In the genomic region with DNA sequence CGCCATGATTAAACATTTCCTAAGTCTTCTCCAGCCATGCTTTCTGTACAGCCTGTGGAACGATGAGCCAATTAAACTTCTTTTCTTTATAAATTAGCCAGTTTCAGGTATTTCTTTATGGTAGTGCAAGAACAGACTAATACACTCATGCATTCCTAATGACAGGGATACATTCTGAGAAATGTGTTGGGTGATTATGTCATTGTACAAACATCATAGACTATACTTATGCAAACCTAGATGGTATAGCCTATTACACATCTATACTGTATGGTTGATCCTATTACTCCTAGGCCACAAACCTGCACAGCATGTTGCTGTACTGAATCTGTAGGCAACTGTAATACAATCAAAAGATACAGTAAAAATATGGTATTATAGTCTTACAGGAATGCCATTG, we compare ENCODE assay signal across 30 cellular contexts.
"Had no signal": no experiment of that assay in that cellular context is flagged by ENCODE, and none has a peak within 500 bp of the region (broad histone marks: within the 10 kb centered on the region; RNA-seq: fewer than 3 reads in every experiment).

No MANE protein-coding gene starts in this region.

- H3K27me3 Mint-ChIP-seq: activated CD8-positive, alpha-beta T cell treated with anti-CD3 and anti-CD28 coated beads for 36 hours; activated naive CD4-positive, alpha-beta T cell treated with anti-CD3 and anti-CD28 coated beads, Interleukin-2, amount 10 ng/mL, durations not matched to agents 7 days and 5 days; activated naive CD8-positive, alpha-beta T cell treated with anti-CD3 and anti-CD28 coated beads for 36 hours; activated naive CD8-positive, alpha-beta T cell treated with anti-CD3 and anti-CD28 coated beads, Interleukin-2, amount 50 U/mL, for 24 hours had no signal

- ATAC-seq: activated CD8-positive, alpha-beta T cell treated with anti-CD3 and anti-CD28 coated beads for 36 hours; activated naive CD8-positive, alpha-beta T cell treated with anti-CD3 and anti-CD28 coated beads, Interleukin-2, amount 50 U/mL, for 24 hours; body of pancreas; gastroesophageal sphincter; heart right ventricle had no signal

- H3K27ac ChIP-seq: adrenal gland, body of pancreas, cardiac muscle cell, colonic mucosa, esophagus muscularis mucosa, gastroesophageal sphincter, heart right ventricle, hepatocyte had no signal

- H3K4me1 Mint-ChIP-seq: activated naive CD4-positive, alpha-beta T cell treated with anti-CD3 and anti-CD28 coated beads, Interleukin-2, amount 10 ng/mL, durations not matched to agents 7 days and 5 days; activated naive CD8-positive, alpha-beta T cell treated with anti-CD3 and anti-CD28 coated beads for 36 hours; activated naive CD8-positive, alpha-beta T cell treated with anti-CD3 and anti-CD28 coated beads, Interleukin-2, amount 50 U/mL, for 24 hours had no signal

- DNase-seq: activated CD4-positive, alpha-beta T cell treated with anti-CD3 and anti-CD28 coated beads for 48 hours; activated CD4-positive, alpha-beta T cell treated with anti-CD3 and anti-CD28 coated beads, Interleukin-2, amount 50 U/mL, for 1 hour; activated CD4-positive, alpha-beta T cell treated with anti-CD3 and anti-CD28 coated beads, Interleukin-2, amount 50 U/mL, for 48 hours; activated CD4-positive, CD25-positive, alpha-beta regulatory T cell; activated CD4-positive, CD25-positive, alpha-beta regulatory T cell treated with anti-CD3 and anti-CD28 coated beads, Interleukin-2, amount 50 U/mL, for 72 hours; activated CD8-positive, alpha-beta memory T cell treated with anti-CD3 and anti-CD28 coated beads for 24 hours; activated CD8-positive, alpha-beta T cell treated with anti-CD3 and anti-CD28 coated beads for 36 hours; activated gamma-delta T cell; activated naive CD4-positive, alpha-beta T cell; activated naive CD4-positive, alpha-beta T cell treated with anti-CD3 and anti-CD28 coated beads, Interleukin-2, amount 10 ng/mL, durations not matched to agents 7 days and 5 days; activated naive CD8-positive, alpha-beta T cell treated with anti-CD3 and anti-CD28 coated beads for 36 hours; activated naive CD8-positive, alpha-beta T cell treated with anti-CD3 and anti-CD28 coated beads, Interleukin-2, amount 50 U/mL, for 24 hours; activated T-cell treated with anti-CD3 and anti-CD28 coated beads, Interleukin-2, amount 50 U/mL, for 48 hours; adrenal gland; amygdala; aorta; body of pancreas; central memory CD4-positive, alpha-beta T cell; cerebellar nuclear complex; colonic mucosa; effector CD8-positive, alpha-beta T cell; erythroblast; foreskin melanocyte; heart right ventricle; T-helper 2 cell had no signal

- H3K4me3 Mint-ChIP-seq: activated CD8-positive, alpha-beta T cell treated with anti-CD3 and anti-CD28 coated beads for 36 hours; activated naive CD4-positive, alpha-beta T cell treated with anti-CD3 and anti-CD28 coated beads, Interleukin-2, amount 10 ng/mL, durations not matched to agents 7 days and 5 days; activated naive CD8-positive, alpha-beta T cell treated with anti-CD3 and anti-CD28 coated beads for 36 hours; activated naive CD8-positive, alpha-beta T cell treated with anti-CD3 and anti-CD28 coated beads, Interleukin-2, amount 50 U/mL, for 24 hours; activated T-helper 1 cell treated with anti-CD3 and anti-CD28 coated beads, Interleukin-12 subunit alpha, Interleukin-12 subunit beta, Interleukin-2, Interleukin-4 antibody, amounts not matched to agents 30 ng/mL and 10 ng/mL and 1 ng/mL, durations not matched to agents 14 hours and 24 hours and 36 hours had no signal

- H3K9me3 Mint-ChIP-seq: activated naive CD4-positive, alpha-beta T cell treated with anti-CD3 and anti-CD28 coated beads, Interleukin-2, amount 10 ng/mL, durations not matched to agents 7 days and 5 days; activated naive CD8-positive, alpha-beta T cell treated with anti-CD3 and anti-CD28 coated beads for 36 hours; activated T-helper 1 cell treated with anti-CD3 and anti-CD28 coated beads, Interleukin-12 subunit alpha, Interleukin-12 subunit beta, Interleukin-2, Interleukin-4 antibody, amounts not matched to agents 30 ng/mL and 10 ng/mL and 1 ng/mL, durations not matched to agents 14 hours and 24 hours and 36 hours had no signal

- H3K36me3 Mint-ChIP-seq: activated naive CD4-positive, alpha-beta T cell treated with anti-CD3 and anti-CD28 coated beads, Interleukin-2, amount 10 ng/mL, durations not matched to agents 7 days and 5 days; activated naive CD8-positive, alpha-beta T cell treated with anti-CD3 and anti-CD28 coated beads for 36 hours had no signal

- H3K27ac Mint-ChIP-seq: activated CD8-positive, alpha-beta T cell treated with anti-CD3 and anti-CD28 coated beads for 36 hours; activated naive CD4-positive, alpha-beta T cell treated with anti-CD3 and anti-CD28 coated beads, Interleukin-2, amount 10 ng/mL, durations not matched to agents 7 days and 5 days; activated naive CD8-positive, alpha-beta T cell treated with anti-CD3 and anti-CD28 coated beads for 36 hours; activated naive CD8-positive, alpha-beta T cell treated with anti-CD3 and anti-CD28 coated beads, Interleukin-2, amount 50 U/mL, for 24 hours; activated T-helper 1 cell treated with anti-CD3 and anti-CD28 coated beads, Interleukin-12 subunit alpha, Interleukin-12 subunit beta, Interleukin-2, Interleukin-4 antibody, amounts not matched to agents 30 ng/mL and 10 ng/mL and 1 ng/mL, durations not matched to agents 14 hours and 24 hours and 36 hours had no signal
